ENCODE assay signal across 9 cellular contexts in genomic region chr18:3455090-3455640, GRCh38. TPM values are rescaled to one million over a fixed set of nuclear protein-coding genes. Genes with fewer than 3 reads are reported as not detected.
DNase-seq lines count a peak whose midpoint lies in the region; ATAC-seq, FAIRE-seq and TF ChIP-seq lines count a peak whose summit lies in the region.
"Had no signal": no experiment of that assay in that cellular context is flagged by ENCODE, and none has a peak within 500 bp of the region (broad histone marks: within the 10 kb centered on the region; RNA-seq: fewer than 3 reads in every experiment).

No MANE protein-coding gene starts in this region.

- no peaks in the 10 kb centered on the region for H3K27me3 Mint-ChIP-seq in CD8-positive, alpha-beta T cell (ENCODE audit: low read depth)

- peaks cover 42% of the 10 kb centered on the region for H3K36me3 Mint-ChIP-seq in CD8-positive, alpha-beta T cell

- H3K4me3 Mint-ChIP-seq in CD8-positive, alpha-beta T cell: no peak overlapping the region

- H3K27ac ChIP-seq in CD8-positive, alpha-beta T cell (ENCODE audit: low read depth, low read length): no peak overlapping the region
- H3K27ac ChIP-seq in Panc1 (ENCODE audit: low read length) (peak overlapping the region; percentile 100), pancreas (peak overlapping the region; percentile 18 to 100 (median 59))

- BruUV-seq in Panc1 (replicated peaks; lab: Mats Ljungman, UMichigan): TSS peak; percentile 22

- H3K27me3 ChIP-seq in CD8-positive, alpha-beta T cell (ENCODE audit: insufficient read depth, low read length): no peaks in the 10 kb centered on the region
- no peaks in the 10 kb centered on the region for H3K27me3 ChIP-seq in Panc1 (ENCODE audit: control insufficient read depth, insufficient read depth, low read length)
- H3K27me3 ChIP-seq in pancreas: no peaks in the 10 kb centered on the region

- in situ Hi-C loops in Panc1 (cut with HindIII; ENCODE audit: low pct_unique_long_range_greater_than_20kb, low sequenced_read_pairs): no loop called here

- H3K9me3 Mint-ChIP-seq in CD8-positive, alpha-beta T cell: no peaks in the 10 kb centered on the region

- DNase-seq in CD8-positive, alpha-beta T cell: no peak
- no peak for DNase-seq in Panc1 (ENCODE audit: low read depth, low spot score)
- no peak for DNase-seq in epithelial cell of proximal tubule (ENCODE audit: low read depth)
- no peak for DNase-seq in pancreas
- no peak for DNase-seq in mucosa of descending colon
- no peak for DNase-seq in NCI-H524 treated with DMSO at 0.1 percent for 48 hours (lab: John Stamatoyannopoulos, UW)
- DNase-seq: activated gamma-delta T cell had no signal

- FAIRE-seq in pancreas (lab: Jason Lieb, UNC): no peak

- H3K27ac Mint-ChIP-seq in CD8-positive, alpha-beta T cell: no peak overlapping the region

- H3K36me3 ChIP-seq in CD8-positive, alpha-beta T cell (ENCODE audit: insufficient read depth, low read length): no peaks in the 10 kb centered on the region
- H3K36me3 ChIP-seq in Panc1 (ENCODE audit: control insufficient read depth, insufficient read depth, low read length) (peaks cover 36% of the 10 kb centered on the region), pancreas (peaks cover 4 to 28% (median 8%) of the 10 kb centered on the region in 3 donors), mucosa of descending colon (ENCODE audit: low read depth) (no peaks in the 10 kb centered on the region)

- ATAC-seq in CD8-positive, alpha-beta T cell: no peak
- ATAC-seq in Panc1 (no peak), pancreas (no peak), GM18505 (IDR thresholded peaks at IDR 0.05; ENCODE audit: unreplicated experiment) (no peak), mucosa of descending colon (no peak), GM21619 (IDR thresholded peaks at IDR 0.05; ENCODE audit: unreplicated experiment) (no peak)

- peaks cover 62% of the 10 kb centered on the region for H3K4me1 Mint-ChIP-seq in CD8-positive, alpha-beta T cell (ENCODE audit: low read depth)

- CTCF ChIA-PET in CD8-positive, alpha-beta T cell (lab: Charles Lee): interaction anchor here (0.6 to 6.1 kb wide), 44 partner anchors 8 to 210 kb away, joined by 3 to 64 read pairs (median 5); no protein-coding TSS in a partner anchor
- CTCF ChIA-PET in Panc1 (lab: Charles Lee): no interaction called here

- TF ChIP-seq POLR2A in GM18505 (IDR thresholded peaks at IDR 0.05; ENCODE audit: borderline replicate concordance, extremely low read depth, insufficient read depth, insufficient read length): no peak

- no peaks in the 10 kb centered on the region for H3K9me3 ChIP-seq in CD8-positive, alpha-beta T cell (ENCODE audit: low read length)
- H3K9me3 ChIP-seq in Panc1 (ENCODE audit: control insufficient read depth, insufficient read depth, low read depth, low read length) (no peaks in the 10 kb centered on the region), pancreas (no peaks in the 10 kb centered on the region), mucosa of descending colon (no peaks in the 10 kb centered on the region)

- POLR2A ChIA-PET in CD8-positive, alpha-beta T cell (lab: Charles Lee): interaction anchor here (0.6 to 5.3 kb wide), 8 partner anchors 11 to 194 kb away, joined by 3 to 59 read pairs (median 4); no protein-coding TSS in a partner anchor
- POLR2A ChIA-PET in Panc1 (lab: Charles Lee): interaction anchor here (0.9 to 3.3 kb wide), 3 partner anchors 149 to 210 kb away, joined by 4 to 23 read pairs (median 8); no protein-coding TSS in a partner anchor

- H3K4me1 ChIP-seq in CD8-positive, alpha-beta T cell (ENCODE audit: insufficient read depth, low read length): peaks cover 21% of the 10 kb centered on the region
- H3K4me1 ChIP-seq in Panc1 (ENCODE audit: control insufficient read depth, insufficient read depth, low read length): peaks cover 53% of the 10 kb centered on the region
- H3K4me1 ChIP-seq in pancreas: peaks cover 9 to 40% (median 34%) of the 10 kb centered on the region in 3 donors
- H3K4me1 ChIP-seq in mucosa of descending colon (ENCODE audit: low read depth): peaks cover 35% of the 10 kb centered on the region

- WGBS in pancreas, 2 donors: 26 to 30% methylated on average over 3 of the region's 3 CpGs

- TF ChIP-seq CTCF in CD8-positive, alpha-beta T cell (IDR thresholded peaks at IDR 0.05): peak; percentile 42
- TF ChIP-seq CTCF in Panc1 (IDR thresholded peaks at IDR 0.05) (no peak; the same call in 1 of the 2 replicates), epithelial cell of proximal tubule (conservative IDR thresholded peaks at IDR 0.05; ENCODE audit: low read depth, low read length) (no peak), pancreas (IDR thresholded peaks at IDR 0.05) (no peak), mucosa of descending colon (IDR thresholded peaks at IDR 0.05) (no peak)

- intact Hi-C loops in CD8-positive, alpha-beta T cell (cut with DNase I, micrococcal nuclease): loop anchor here (2.0 to 5.0 kb wide), 3 partner anchors 74 to 212 kb away; no protein-coding TSS in a partner anchor
- intact Hi-C loops in Panc1 (cut with micrococcal nuclease; ENCODE audit: unreplicated experiment): loop anchor here (5.0 kb wide), 1 partner anchor 42 kb away; no protein-coding TSS in a partner anchor
- intact Hi-C loops in pancreas (cut with DNase I): loop anchor here in 1 of 3 donors (10.0 kb wide), 1 partner anchor 170 kb away; no protein-coding TSS in a partner anchor
- intact Hi-C loops in mucosa of descending colon (cut with DNase I, micrococcal nuclease): loop anchor here in 1 of 2 donors (10.0 kb wide), 1 partner anchor 210 kb away; no protein-coding TSS in a partner anchor

- H3K4me3 ChIP-seq in CD8-positive, alpha-beta T cell (ENCODE audit: low read depth, low read length): no peak overlapping the region
- H3K4me3 ChIP-seq in Panc1 (ENCODE audit: low read depth in 2 of 2, low read length in 2 of 2): peak overlapping the region; percentile 97 to 98
- peak overlapping the region; percentile 98 for H3K4me3 ChIP-seq in epithelial cell of proximal tubule (ENCODE audit: low read depth, low read length)
- peak overlapping the region in 1 of 4 donors; percentile 78 for H3K4me3 ChIP-seq in pancreas
- no peak overlapping the region for H3K4me3 ChIP-seq in mucosa of descending colon

RNA-seq across cellular contexts. Expression of gene TGIF1, which starts 5.2 kb away (rescaled TPM):
- total RNA-seq in CD8-positive, alpha-beta T cell: 10 to 100 TPM; 66.6 to 71.6 TPM
- total RNA-seq in Panc1 (2021; ENCODE audit: unreplicated experiment): 171 TPM
- 131 TPM for polyA plus RNA-seq in Panc1 (2012; ENCODE audit: insufficient read length)
- total RNA-seq in epithelial cell of proximal tubule: 165 and 170 TPM in 2 replicates
- total RNA-seq in pancreas: 10 to 100 TPM; 12.8 to 40.7 (median 19.9) TPM
- 10 to 100 TPM; 16.1 to 19.0 TPM for polyA plus RNA-seq in pancreas
- 10 to 100 TPM; 37.1 to 67.2 (median 59.1) TPM for total RNA-seq in mucosa of descending colon

Comparison
In these comparisons a context has a peak if more than half of its experiments do, and no peak if none do; other contexts are left out.
1. H3K4me3 ChIP-seq: peak in Panc1 (2 of 2) and epithelial cell of proximal tubule (single experiment); none in CD8-positive, alpha-beta T cell (single experiment) and mucosa of descending colon (single experiment).